Comparison of ENCODE assay signal across 1 cellular context in genomic region chr1:1291611-1292441, GRCh38.
TF ChIP-seq lines count a peak whose summit lies in the region.

No MANE protein-coding gene starts in this region.

TF ChIP-seq in K562, 482 proteins besides CTCF, POLR2A, EP300 and RAD21 (continued from another document):
- TF ChIP-seq CUX1 (CRISPR knock-in tag; IDR thresholded peaks at IDR 0.05) (no peak), MAX (CRISPR knock-in tag; IDR thresholded peaks at IDR 0.05) (peak; percentile 74), MTA3 (IDR thresholded peaks at IDR 0.05; ENCODE audit: borderline replicate concordance) (peak; percentile 50; the same call in 1 of the 2 replicates), JUND (IDR thresholded peaks at IDR 0.05; ENCODE audit: borderline replicate concordance, low read depth, low read length) (0 out of 2 replicates have a peak, but pooled peaks have one; percentile 21), JUND (tag; IDR thresholded peaks at IDR 0.05; ENCODE audit: borderline replicate concordance, low read depth, low read length) (no peak), SAFB (IDR thresholded peaks at IDR 0.05; ENCODE audit: borderline replicate concordance, low read depth, low read length) (peak; percentile 63; the same call in 1 of the 2 replicates), CREM (IDR thresholded peaks at IDR 0.05; ENCODE audit: low read depth) (peak; percentile 46; the same call in 1 of the 2 replicates), CAMTA2 (CRISPR knock-in tag; conservative IDR thresholded peaks at IDR 0.05) (0 out of 2 replicates have a peak, but pooled peaks have one; percentile 81), TCF7 (IDR thresholded peaks at IDR 0.05; ENCODE audit: borderline replicate concordance) (no peak), ZMIZ1 (IDR thresholded peaks at IDR 0.05; ENCODE audit: low read depth in 2 of 2, low read length in 2 of 2) (no peak), STAG1 (CRISPR knock-in tag; IDR thresholded peaks at IDR 0.05; ENCODE audit: borderline replicate concordance) (peak; percentile 92), PREB (CRISPR knock-in tag; IDR thresholded peaks at IDR 0.05) (0 out of 2 replicates have a peak, but pooled peaks have one; percentile 35), PRDM10 (IDR thresholded peaks at IDR 0.05; ENCODE audit: partially characterized antibody) (peak; percentile 95), ZNF766 (CRISPR knock-in tag; conservative IDR thresholded peaks at IDR 0.05) (no peak), MAFF (IDR thresholded peaks at IDR 0.05; ENCODE audit: low read length) (no peak), CTBP1 (IDR thresholded peaks at IDR 0.05; ENCODE audit: borderline replicate concordance) (peak; percentile 58; the same call in 1 of the 2 replicates), HMGN3 (IDR thresholded peaks at IDR 0.05; ENCODE audit: borderline replicate concordance, extremely low read depth, insufficient read length, low read depth, low read length) (peak; percentile 48), POLR2G (IDR thresholded peaks at IDR 0.05; ENCODE audit: low read depth, low read length) (peak; percentile 72), BHLHE40 (IDR thresholded peaks at IDR 0.05; ENCODE audit: low read length) (peak; percentile 22; the same call in 1 of the 2 replicates), ZNF282 (CRISPR knock-in tag; IDR thresholded peaks at IDR 0.05) (peak; percentile 72; the same call in 1 of the 2 replicates), ZNF785 (CRISPR knock-in tag; IDR thresholded peaks at IDR 0.05) (no peak), RBFOX2 (IDR thresholded peaks at IDR 0.05; ENCODE audit: low read depth, low read length) (0 out of 2 replicates have a peak, but pooled peaks have one; percentile 14), RB1 (IDR thresholded peaks at IDR 0.05; ENCODE audit: low read depth) (peak; percentile 68), PHF21A (IDR thresholded peaks at IDR 0.05; ENCODE audit: borderline replicate concordance, low read depth) (0 out of 2 replicates have a peak, but pooled peaks have one; percentile 11), HMG20B (CRISPR knock-in tag; IDR thresholded peaks at IDR 0.05) (no peak), ZNF431 (CRISPR knock-in tag; IDR thresholded peaks at IDR 0.05) (peak; percentile 45; the same call in 1 of the 2 replicates), KLF1 (tag; IDR thresholded peaks at IDR 0.05) (no peak), ETV6 (IDR thresholded peaks at IDR 0.05; ENCODE audit: borderline replicate concordance in 1 of 2, low read depth in 2 of 2, low read length in 1 of 2) (no peak), ETV6 (CRISPR knock-in tag; IDR thresholded peaks at IDR 0.05; ENCODE audit: borderline replicate concordance) (no peak), CTCFL (IDR thresholded peaks at IDR 0.05; ENCODE audit: borderline replicate concordance, insufficient read depth, low read depth, low read length, poor library complexity, severe bottlenecking) (peak; percentile 38), NCOA1 (IDR thresholded peaks at IDR 0.05; ENCODE audit: low read depth) (no peak), MNT (conservative IDR thresholded peaks at IDR 0.05) (no peak), SRF (CRISPR knock-in tag; IDR thresholded peaks at IDR 0.05) (peak in 1 of 2 experiments; percentile 78; a peak in 1 of 4 replicates), TOE1 (IDR thresholded peaks at IDR 0.05; ENCODE audit: borderline replicate concordance) (no peak), TOE1 (CRISPR knock-in tag; IDR thresholded peaks at IDR 0.05; ENCODE audit: borderline replicate concordance, low read depth) (no peak), ATF1 (CRISPR knock-in tag; IDR thresholded peaks at IDR 0.05) (no peak), ATF1 (tag; IDR thresholded peaks at IDR 0.05) (0 out of 2 replicates have a peak, but pooled peaks have one; percentile 9), YY1 (IDR thresholded peaks at IDR 0.05; ENCODE audit: borderline replicate concordance in 1 of 3, control insufficient read depth in 1 of 3, extremely low read depth in 1 of 3, insufficient read depth in 3 of 3, insufficient read length in 1 of 3, insufficient replicate concordance in 2 of 3, low read depth in 1 of 3, low read length in 2 of 3) (peak in 1 of 3 experiments; percentile 14), ATF6 (CRISPR knock-in tag; IDR thresholded peaks at IDR 0.05) (peak; percentile 63; the same call in 1 of the 2 replicates), SP1 (CRISPR knock-in tag; IDR thresholded peaks at IDR 0.05) (peak; percentile 69)
